In genomic region chr16:20074089-20074956, GRCh38 we compare ENCODE assay signal across 26 cellular contexts. TPM values are rescaled to one million over a fixed set of nuclear protein-coding genes. Genes with fewer than 3 reads are reported as not detected.
DNase-seq lines count a peak whose midpoint lies in the region; ATAC-seq and TF ChIP-seq lines count a peak whose summit lies in the region.
"Had no signal": no experiment of that assay in that cellular context is flagged by ENCODE, and none has a peak within 500 bp of the region (broad histone marks: within the 10 kb centered on the region; RNA-seq: fewer than 3 reads in every experiment).

No MANE protein-coding gene starts in this region.

- no peaks in the 10 kb centered on the region for H3K9me3 Mint-ChIP-seq in progenitor cell of endocrine pancreas (ENCODE audit: low read depth)
- H3K9me3 Mint-ChIP-seq in activated naive CD4-positive, alpha-beta T cell treated with anti-CD3 and anti-CD28 coated beads, Interleukin-2, amount 50 U/mL, for 72 hours = peaks cover 5 to 11% of the 10 kb centered on the region in 2 donors
- H3K9me3 Mint-ChIP-seq: activated CD4-positive, alpha-beta memory T cell treated with anti-CD3 and anti-CD28 coated beads, Interleukin-2, amount 10 ng/mL, durations not matched to agents 7 days and 5 days; activated naive CD4-positive, alpha-beta T cell treated with anti-CD3 and anti-CD28 coated beads for 36 hours had no signal

- no peak overlapping the region for H3K4me2 ChIP-seq in PC-3 (ENCODE audit: low read length)

- H3K9me2 ChIP-seq in PC-3 (replicated peaks; ENCODE audit: low read length) = no peaks in the 10 kb centered on the region

- peaks cover 5% of the 10 kb centered on the region for H3K4me1 Mint-ChIP-seq in progenitor cell of endocrine pancreas (ENCODE audit: low read depth)
- H3K4me1 Mint-ChIP-seq: activated CD4-positive, alpha-beta memory T cell treated with anti-CD3 and anti-CD28 coated beads, Interleukin-2, amount 10 ng/mL, durations not matched to agents 7 days and 5 days had no signal

- no peaks in the 10 kb centered on the region for H3F3A ChIP-seq in PC-3 (ENCODE audit: low read length, unreplicated experiment)

- H3K4me1 ChIP-seq in Panc1 (ENCODE audit: control insufficient read depth, insufficient read depth, low read length) = no peaks in the 10 kb centered on the region
- H3K4me1 ChIP-seq in iPS-15b (ENCODE audit: control insufficient read depth, insufficient read depth, low read length) = peaks cover 7% of the 10 kb centered on the region
- no peaks in the 10 kb centered on the region for H3K4me1 ChIP-seq in PC-3 (ENCODE audit: insufficient read depth, low read length)
- H3K4me1 ChIP-seq: parathyroid adenoma had no signal

- no peaks in the 10 kb centered on the region for H3K36me3 ChIP-seq in Panc1 (ENCODE audit: control insufficient read depth, insufficient read depth, low read length)
- no peaks in the 10 kb centered on the region for H3K36me3 ChIP-seq in iPS-15b (ENCODE audit: control insufficient read depth, insufficient read depth, low read length)
- H3K36me3 ChIP-seq in PC-3 (ENCODE audit: low read depth, low read length) = no peaks in the 10 kb centered on the region

- POLR2A ChIA-PET in Panc1 (lab: Charles Lee) = no interaction called here
- POLR2A ChIA-PET in PC-3 (lab: Charles Lee; ENCODE audit: unreplicated experiment) = no interaction called here

- CTCF ChIA-PET in Panc1 (lab: Charles Lee) = no interaction called here
- CTCF ChIA-PET in PC-3 (lab: Charles Lee) = no interaction called here

- ATAC-seq in Panc1 (peak; percentile 35), HG03097 (IDR thresholded peaks at IDR 0.05; ENCODE audit: low FRiP score, unreplicated experiment) (no peak), PC-3 (no peak)
- no peak for ATAC-seq in activated naive CD4-positive, alpha-beta T cell treated with anti-CD3 and anti-CD28 coated beads, Interleukin-2, amount 50 U/mL, for 72 hours
- ATAC-seq: GM12878, left ventricle myocardium superior, T-helper 17 cell had no signal

- intact Hi-C loops in Panc1 (cut with micrococcal nuclease; ENCODE audit: unreplicated experiment) (no loop called here), PC-3 (cut with micrococcal nuclease) (no loop called here)

- peak; percentile 48 for DNase-seq in NCI-H1092 treated with DMSO at 0.1 percent for 48 hours (lab: John Stamatoyannopoulos, UW)
- DNase-seq in NCI-H1092 (lab: John Stamatoyannopoulos, UW) = no peak
- DNase-seq in Panc1 (ENCODE audit: low read depth, low spot score) = no peak
- DNase-seq in progenitor cell of endocrine pancreas (ENCODE audit: low spot score, unreplicated experiment) = no peak
- DNase-seq in activated naive CD4-positive, alpha-beta T cell treated with anti-CD3 and anti-CD28 coated beads, Interleukin-2, amount 50 U/mL, for 72 hours (ENCODE audit: low spot score in 2 of 2) = no peak
- DNase-seq in PC-3 = no peak
- DNase-seq: activated CD4-positive, alpha-beta memory T cell treated with anti-CD3 and anti-CD28 coated beads, Interleukin-2, amount 10 ng/mL, durations not matched to agents 7 days and 5 days; activated naive CD4-positive, alpha-beta T cell treated with anti-CD3 and anti-CD28 coated beads for 36 hours; activated T-cell treated with anti-CD3 and anti-CD28 coated beads, Interleukin-2, amount 50 U/mL, for 24 hours; aorta; GDM1; left ventricle myocardium superior; NCI-H1436; NCI-H524; SIG-M5; stimulated activated CD4-positive, alpha-beta T cell treated with anti-CD3 and anti-CD28 coated beads, Interleukin-4, amount 100 ng/mL, for 24 hours; T-helper 17 cell had no signal

- peaks cover 89% of the 10 kb centered on the region for H3K27me3 Mint-ChIP-seq in progenitor cell of endocrine pancreas

- in situ Hi-C loops in Panc1 (cut with HindIII; ENCODE audit: low pct_unique_long_range_greater_than_20kb, low sequenced_read_pairs) = no loop called here

- H3K27ac ChIP-seq in Panc1 (ENCODE audit: low read length) (no peak overlapping the region), PC-3 (ENCODE audit: low read length) (no peak overlapping the region)
- H3K27ac ChIP-seq: 22Rv1, parathyroid adenoma had no signal

- H3K4me3 Mint-ChIP-seq in progenitor cell of endocrine pancreas (ENCODE audit: low read depth) = peak overlapping the region; percentile 55
- H3K4me3 Mint-ChIP-seq: activated CD4-positive, alpha-beta memory T cell treated with anti-CD3 and anti-CD28 coated beads, Interleukin-2, amount 10 ng/mL, durations not matched to agents 7 days and 5 days; activated naive CD4-positive, alpha-beta T cell treated with anti-CD3 and anti-CD28 coated beads for 36 hours; activated T-cell treated with anti-CD3 and anti-CD28 coated beads, Interleukin-2, amount 50 U/mL, for 24 hours; T-helper 17 cell had no signal

- TF ChIP-seq CTCF in Panc1 (IDR thresholded peaks at IDR 0.05) (no peak), progenitor cell of endocrine pancreas (IDR thresholded peaks at IDR 0.05; ENCODE audit: unreplicated experiment) (no peak), PC-3 (conservative IDR thresholded peaks at IDR 0.05; ENCODE audit: low read depth, low read length) (no peak)

- BruUV-seq in Panc1 (replicated peaks; lab: Mats Ljungman, UMichigan) (no TSS peak), PC-3 (replicated peaks; lab: Mats Ljungman, UMichigan) (no TSS peak)

- H3K36me3 Mint-ChIP-seq in progenitor cell of endocrine pancreas (ENCODE audit: insufficient read depth) = no peaks in the 10 kb centered on the region
- H3K36me3 Mint-ChIP-seq in activated naive CD4-positive, alpha-beta T cell treated with anti-CD3 and anti-CD28 coated beads, Interleukin-2, amount 50 U/mL, for 72 hours = no peaks in the 10 kb centered on the region

- H3K27ac Mint-ChIP-seq in progenitor cell of endocrine pancreas = no peak overlapping the region
- no peak overlapping the region for H3K27ac Mint-ChIP-seq in activated naive CD4-positive, alpha-beta T cell treated with anti-CD3 and anti-CD28 coated beads, Interleukin-2, amount 50 U/mL, for 72 hours
- H3K27ac Mint-ChIP-seq: activated CD4-positive, alpha-beta memory T cell treated with anti-CD3 and anti-CD28 coated beads, Interleukin-2, amount 10 ng/mL, durations not matched to agents 7 days and 5 days; activated naive CD4-positive, alpha-beta T cell treated with anti-CD3 and anti-CD28 coated beads for 36 hours; activated T-cell treated with anti-CD3 and anti-CD28 coated beads, Interleukin-2, amount 50 U/mL, for 24 hours; T-helper 17 cell had no signal

- H3K4me3 ChIP-seq in Panc1 (ENCODE audit: low read depth in 2 of 2, low read length in 2 of 2) (no peak overlapping the region), iPS-15b (ENCODE audit: low read depth, low read length) (peak overlapping the region; percentile 82), PC-3 (ENCODE audit: low read length) (no peak overlapping the region)
- H3K4me3 ChIP-seq: GM12878 had no signal

- no peaks in the 10 kb centered on the region for H4K20me1 ChIP-seq in PC-3 (ENCODE audit: low read length)

- H3K27me3 ChIP-seq in Panc1 (ENCODE audit: control insufficient read depth, insufficient read depth, low read length) (peaks cover 17% of the 10 kb centered on the region), iPS-15b (ENCODE audit: control insufficient read depth, insufficient read depth, low read length) (peaks cover 54% of the 10 kb centered on the region), PC-3 (ENCODE audit: low read length) (peaks cover 28% of the 10 kb centered on the region)

- H3K9ac ChIP-seq in iPS-15b (ENCODE audit: low read depth, low read length) = no peak overlapping the region
- H3K9ac ChIP-seq in PC-3 (ENCODE audit: low read length) = no peak overlapping the region
- H3K9ac ChIP-seq: parathyroid adenoma had no signal

- no peak overlapping the region for H2AFZ ChIP-seq in PC-3 (ENCODE audit: low read length)
- H2AFZ ChIP-seq: parathyroid adenoma had no signal

- no peaks in the 10 kb centered on the region for H3K79me2 ChIP-seq in PC-3 (ENCODE audit: low read length)
- H3K79me2 ChIP-seq: parathyroid adenoma had no signal

- H3K9me3 ChIP-seq in Panc1 (ENCODE audit: control insufficient read depth, insufficient read depth, low read depth, low read length) (no peaks in the 10 kb centered on the region), iPS-15b (ENCODE audit: control insufficient read depth, insufficient read depth, low read length) (no peaks in the 10 kb centered on the region), PC-3 (ENCODE audit: low read length) (no peaks in the 10 kb centered on the region)

RNA-seq across cellular contexts. Expression of gene GPR139, which starts 0.6 kb away (rescaled TPM):
- total RNA-seq in Panc1 (2021; ENCODE audit: unreplicated experiment) = not detected
- not detected for polyA plus RNA-seq in Panc1 (2012; ENCODE audit: insufficient read length)
- total RNA-seq in progenitor cell of endocrine pancreas = not detected in 2 replicates
- not detected for total RNA-seq in activated naive CD4-positive, alpha-beta T cell treated with anti-CD3 and anti-CD28 coated beads, Interleukin-2, amount 50 U/mL, for 72 hours
- not detected in 2 replicates for total RNA-seq in PC-3 (2014; rRNA removed)
- total RNA-seq: activated CD4-positive, alpha-beta memory T cell treated with anti-CD3 and anti-CD28 coated beads, Interleukin-2, amount 10 ng/mL, durations not matched to agents 7 days and 5 days; activated naive CD4-positive, alpha-beta T cell treated with anti-CD3 and anti-CD28 coated beads for 36 hours; aorta; GM12878; HT1080; left ventricle myocardium superior; OCI-LY7; subcutaneous adipose tissue; T-helper 17 cell had no signal
- polyA plus RNA-seq: aorta, BJ, GM12878 had no signal
